1 cellular context compared by ENCODE assay signal in genomic region chr15:78422571-78423340, GRCh38.
TF ChIP-seq lines count a peak whose summit lies in the region.

No MANE protein-coding gene starts in this region.

TF ChIP-seq in K562, 482 proteins besides CTCF, POLR2A, EP300 and RAD21 (continued from another document):
- TF ChIP-seq RREB1 (CRISPR knock-in tag; IDR thresholded peaks at IDR 0.05) (no peak), RB1 (IDR thresholded peaks at IDR 0.05; ENCODE audit: low read depth) (0 out of 2 replicates have a peak, but pooled peaks have one; percentile 15), KDM4B (IDR thresholded peaks at IDR 0.05; ENCODE audit: borderline replicate concordance in 2 of 2, low read depth in 1 of 2) (no peak), E2F3 (CRISPR knock-in tag; IDR thresholded peaks at IDR 0.05) (no peak), BCL6 (CRISPR knock-in tag; IDR thresholded peaks at IDR 0.05) (no peak), ZNF217 (CRISPR knock-in tag; IDR thresholded peaks at IDR 0.05) (no peak), XRCC5 (IDR thresholded peaks at IDR 0.05; ENCODE audit: low read depth, low read length) (0 out of 2 replicates have a peak, but pooled peaks have one; percentile 33), RERE (CRISPR knock-in tag; IDR thresholded peaks at IDR 0.05; ENCODE audit: borderline replicate concordance) (no peak), MAX (CRISPR knock-in tag; IDR thresholded peaks at IDR 0.05) (peak; percentile 33; the same call in 1 of the 2 replicates), XRCC3 (IDR thresholded peaks at IDR 0.05) (peak; percentile 13; the same call in 1 of the 2 replicates), HDGF (IDR thresholded peaks at IDR 0.05) (no peak), ESRRA (IDR thresholded peaks at IDR 0.05; ENCODE audit: borderline replicate concordance, low read depth) (peak; percentile 68; the same call in 1 of the 2 replicates), PRDM10 (IDR thresholded peaks at IDR 0.05; ENCODE audit: partially characterized antibody) (peak; percentile 76), TRIM28 (IDR thresholded peaks at IDR 0.05) (no peak), DEAF1 (CRISPR knock-in tag; IDR thresholded peaks at IDR 0.05) (0 out of 2 replicates have a peak, but pooled peaks have one; percentile 10)
